Comparison of ENCODE assay signal across 8 cellular contexts in genomic region chr6:100479180-100480035, GRCh38. TPM values are rescaled to one million over a fixed set of nuclear protein-coding genes. Genes with fewer than 3 reads are reported as not detected.
DNase-seq lines count a peak whose midpoint lies in the region; ATAC-seq and TF ChIP-seq lines count a peak whose summit lies in the region.

No MANE protein-coding gene starts in this region.

- H3K4me3 ChIP-seq in Peyer's patch (no peak overlapping the region), retinal pigment epithelial cell (ENCODE audit: low read length) (no peak overlapping the region)

- no peak for TF ChIP-seq POLR2A in Peyer's patch (IDR thresholded peaks at IDR 0.05)

- H3K9me3 ChIP-seq in Peyer's patch, result no peaks in the 10 kb centered on the region

- ATAC-seq in GM19397 (IDR thresholded peaks at IDR 0.05; ENCODE audit: unreplicated experiment), result peak; percentile 45
- peak; percentile 34 for ATAC-seq in HG03442 (IDR thresholded peaks at IDR 0.05; ENCODE audit: unreplicated experiment)

- H3K27me3 ChIP-seq in Peyer's patch, result no peaks in the 10 kb centered on the region

- no peaks in the 10 kb centered on the region for H3K36me3 ChIP-seq in Peyer's patch

- peak in 5 of 6 experiments; percentile 56 to 69 (median 67) for TF ChIP-seq CTCF in Peyer's patch (IDR thresholded peaks at IDR 0.05)
- peak; percentile 74 for TF ChIP-seq CTCF in retinal pigment epithelial cell (conservative IDR thresholded peaks at IDR 0.05; ENCODE audit: low read depth, low read length)

- peak; percentile 22 for DNase-seq in Daoy (ENCODE audit: low read depth)
- no peak for DNase-seq in Peyer's patch
- peak; percentile 42 for DNase-seq in fibroblast of gingiva (ENCODE audit: low read depth)
- no peak for DNase-seq in retinal pigment epithelial cell (ENCODE audit: low read depth)
- DNase-seq in DMS79 (lab: John Stamatoyannopoulos, UW), result no peak
- DNase-seq in foreskin melanocyte, result no peak

- H3K4me1 ChIP-seq in Peyer's patch, result no peaks in the 10 kb centered on the region

- no peak overlapping the region for H3K27ac ChIP-seq in Peyer's patch

RNA-seq across cellular contexts. Expression of gene SIM1, which starts 14.7 kb away (rescaled TPM):
- 0.51 and 0.77 TPM in 2 replicates for total RNA-seq in Daoy (2014; rRNA removed; shearing (Covaris generic))
- under 1 TPM in 1 of 4 donors, not detected in 3; 0.13 TPM for total RNA-seq in Peyer's patch

Comparison
In these comparisons a context has a peak if more than half of its experiments do, and no peak if none do; other contexts are left out.
1. DNase-seq: peak in Daoy (single experiment) and fibroblast of gingiva (single experiment); none in Peyer's patch (0 of 3), retinal pigment epithelial cell (single experiment), DMS79 (single experiment) and foreskin melanocyte (single experiment).